11 cellular contexts compared by ENCODE assay signal in the genomic region with DNA sequence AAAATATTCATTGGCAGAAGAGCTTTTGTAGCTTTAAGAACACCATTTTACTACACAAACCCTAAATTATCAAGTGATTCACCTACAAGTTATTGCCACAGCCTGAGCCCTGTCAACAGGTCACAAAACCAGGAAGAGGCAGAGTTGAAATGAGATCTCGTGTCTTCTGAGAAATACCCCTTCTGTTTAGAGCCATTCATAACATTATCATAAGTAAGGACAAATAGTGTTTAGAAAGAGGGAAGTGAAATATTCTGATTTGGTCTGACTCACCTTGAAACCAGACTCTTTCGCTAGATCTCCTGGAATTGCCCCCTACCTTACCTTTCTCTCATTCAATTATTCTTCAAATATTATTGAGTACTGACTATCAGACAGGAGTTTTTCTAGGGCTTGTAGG.
DNase-seq lines count a peak whose midpoint lies in the region; ATAC-seq and FAIRE-seq lines count a peak whose summit lies in the region.
"Had no signal": no experiment of that assay in that cellular context is flagged by ENCODE, and none has a peak within 500 bp of the region (broad histone marks: within the 10 kb centered on the region; RNA-seq: fewer than 3 reads in every experiment).

No MANE protein-coding gene starts in this region.

- H3K27me3 Mint-ChIP-seq in memory B cell: peaks cover 2% of the 10 kb centered on the region

- DNase-seq in memory B cell (ENCODE audit: low spot score in 2 of 2) (no peak), HTR-8/SVneo (ENCODE audit: insufficient read length, low spot score) (no peak), foreskin melanocyte (no peak), SKM-1 (lab: John Stamatoyannopoulos, UW; ENCODE audit: unreplicated experiment) (no peak)
- DNase-seq: activated naive CD8-positive, alpha-beta T cell treated with anti-CD3 and anti-CD28 coated beads, Interleukin-2, amount 50 U/mL, for 24 hours had no signal

- H3K4me1 Mint-ChIP-seq in memory B cell: peaks cover 6% of the 10 kb centered on the region
- H3K4me1 Mint-ChIP-seq: activated naive CD8-positive, alpha-beta T cell treated with anti-CD3 and anti-CD28 coated beads, Interleukin-2, amount 50 U/mL, for 24 hours had no signal

- H3K4me3 Mint-ChIP-seq in memory B cell: no peak overlapping the region
- H3K4me3 Mint-ChIP-seq: activated naive CD8-positive, alpha-beta T cell treated with anti-CD3 and anti-CD28 coated beads, Interleukin-2, amount 50 U/mL, for 24 hours; IgD-negative memory B cell had no signal

- FAIRE-seq in HTR-8/SVneo (lab: Jason Lieb, UNC): no peak
- FAIRE-seq: endometrium, G401.6 had no signal

- H3K27ac Mint-ChIP-seq in memory B cell: no peak overlapping the region
- H3K27ac Mint-ChIP-seq: activated naive CD8-positive, alpha-beta T cell treated with anti-CD3 and anti-CD28 coated beads, Interleukin-2, amount 50 U/mL, for 24 hours had no signal

- no peaks in the 10 kb centered on the region for H3K36me3 Mint-ChIP-seq in memory B cell

- no peaks in the 10 kb centered on the region for H3K9me3 Mint-ChIP-seq in memory B cell
- H3K9me3 Mint-ChIP-seq: activated naive CD8-positive, alpha-beta T cell treated with anti-CD3 and anti-CD28 coated beads, Interleukin-2, amount 50 U/mL, for 24 hours; IgD-negative memory B cell had no signal

- ATAC-seq in GM19025 (IDR thresholded peaks at IDR 0.05; ENCODE audit: low read depth, unreplicated experiment): peak; percentile 91
- peak; percentile 97 for ATAC-seq in GM21723 (IDR thresholded peaks at IDR 0.05; ENCODE audit: unreplicated experiment)
- peak; percentile 96 for ATAC-seq in HG03342 (IDR thresholded peaks at IDR 0.05; ENCODE audit: unreplicated experiment)
- peak; percentile 93 for ATAC-seq in memory B cell (ENCODE audit: low read depth)
- ATAC-seq: activated naive CD8-positive, alpha-beta T cell treated with anti-CD3 and anti-CD28 coated beads, Interleukin-2, amount 50 U/mL, for 24 hours had no signal
